ENCODE assay signal across 1 cellular context in the genomic region with DNA sequence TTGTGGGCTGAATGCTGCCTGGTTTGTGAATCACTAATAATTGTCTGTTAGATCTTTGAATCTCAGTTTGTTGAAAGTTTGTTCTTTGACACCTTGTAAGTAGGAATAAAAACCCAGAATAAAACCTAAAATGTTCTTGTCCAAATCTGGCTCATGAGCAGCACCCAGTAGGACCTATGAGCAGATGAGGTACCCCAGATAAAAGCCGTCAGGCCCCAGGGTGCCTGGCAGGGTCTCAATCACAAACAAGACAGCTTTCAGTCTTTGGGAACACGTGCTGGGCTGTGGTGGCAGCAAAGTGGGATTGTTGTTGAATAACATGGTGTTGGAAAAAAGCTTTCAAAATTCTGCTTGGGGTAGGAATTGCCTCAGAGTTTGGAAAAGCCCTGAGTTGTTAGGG.
TF ChIP-seq lines count a peak whose summit lies in the region.

No MANE protein-coding gene starts in this region.

TF ChIP-seq in K562, 482 proteins besides CTCF, POLR2A, EP300 and RAD21:
- TF ChIP-seq, protein P1, sequence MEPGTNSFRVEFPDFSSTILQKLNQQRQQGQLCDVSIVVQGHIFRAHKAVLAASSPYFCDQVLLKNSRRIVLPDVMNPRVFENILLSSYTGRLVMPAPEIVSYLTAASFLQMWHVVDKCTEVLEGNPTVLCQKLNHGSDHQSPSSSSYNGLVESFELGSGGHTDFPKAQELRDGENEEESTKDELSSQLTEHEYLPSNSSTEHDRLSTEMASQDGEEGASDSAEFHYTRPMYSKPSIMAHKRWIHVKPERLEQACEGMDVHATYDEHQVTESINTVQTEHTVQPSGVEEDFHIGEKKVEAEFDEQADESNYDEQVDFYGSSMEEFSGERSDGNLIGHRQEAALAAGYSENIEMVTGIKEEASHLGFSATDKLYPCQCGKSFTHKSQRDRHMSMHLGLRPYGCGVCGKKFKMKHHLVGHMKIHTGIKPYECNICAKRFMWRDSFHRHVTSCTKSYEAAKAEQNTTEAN (CRISPR knock-in tag; IDR thresholded peaks at IDR 0.05), result no peak
- TF ChIP-seq, protein P2, sequence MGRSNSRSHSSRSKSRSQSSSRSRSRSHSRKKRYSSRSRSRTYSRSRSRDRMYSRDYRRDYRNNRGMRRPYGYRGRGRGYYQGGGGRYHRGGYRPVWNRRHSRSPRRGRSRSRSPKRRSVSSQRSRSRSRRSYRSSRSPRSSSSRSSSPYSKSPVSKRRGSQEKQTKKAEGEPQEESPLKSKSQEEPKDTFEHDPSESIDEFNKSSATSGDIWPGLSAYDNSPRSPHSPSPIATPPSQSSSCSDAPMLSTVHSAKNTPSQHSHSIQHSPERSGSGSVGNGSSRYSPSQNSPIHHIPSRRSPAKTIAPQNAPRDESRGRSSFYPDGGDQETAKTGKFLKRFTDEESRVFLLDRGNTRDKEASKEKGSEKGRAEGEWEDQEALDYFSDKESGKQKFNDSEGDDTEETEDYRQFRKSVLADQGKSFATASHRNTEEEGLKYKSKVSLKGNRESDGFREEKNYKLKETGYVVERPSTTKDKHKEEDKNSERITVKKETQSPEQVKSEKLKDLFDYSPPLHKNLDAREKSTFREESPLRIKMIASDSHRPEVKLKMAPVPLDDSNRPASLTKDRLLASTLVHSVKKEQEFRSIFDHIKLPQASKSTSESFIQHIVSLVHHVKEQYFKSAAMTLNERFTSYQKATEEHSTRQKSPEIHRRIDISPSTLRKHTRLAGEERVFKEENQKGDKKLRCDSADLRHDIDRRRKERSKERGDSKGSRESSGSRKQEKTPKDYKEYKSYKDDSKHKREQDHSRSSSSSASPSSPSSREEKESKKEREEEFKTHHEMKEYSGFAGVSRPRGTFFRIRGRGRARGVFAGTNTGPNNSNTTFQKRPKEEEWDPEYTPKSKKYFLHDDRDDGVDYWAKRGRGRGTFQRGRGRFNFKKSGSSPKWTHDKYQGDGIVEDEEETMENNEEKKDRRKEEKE (IDR thresholded peaks at IDR 0.05; ENCODE audit: borderline replicate concordance in 1 of 2, control insufficient read depth in 1 of 2, low read depth in 2 of 2, low read length in 1 of 2), result no peak
- TF ChIP-seq, protein P3, sequence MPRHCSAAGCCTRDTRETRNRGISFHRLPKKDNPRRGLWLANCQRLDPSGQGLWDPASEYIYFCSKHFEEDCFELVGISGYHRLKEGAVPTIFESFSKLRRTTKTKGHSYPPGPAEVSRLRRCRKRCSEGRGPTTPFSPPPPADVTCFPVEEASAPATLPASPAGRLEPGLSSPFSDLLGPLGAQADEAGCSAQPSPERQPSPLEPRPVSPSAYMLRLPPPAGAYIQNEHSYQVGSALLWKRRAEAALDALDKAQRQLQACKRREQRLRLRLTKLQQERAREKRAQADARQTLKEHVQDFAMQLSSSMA (CRISPR knock-in tag; IDR thresholded peaks at IDR 0.05), result no peak
- TF ChIP-seq ZKSCAN1 (IDR thresholded peaks at IDR 0.05; ENCODE audit: low read depth, low read length), result peak; percentile 86
